In genomic region chr4:78565971-78566372, GRCh38 we compare ENCODE assay signal across 12 cellular contexts. TPM values are rescaled to one million over a fixed set of nuclear protein-coding genes. Genes with fewer than 3 reads are reported as not detected.
DNase-seq lines count a peak whose midpoint lies in the region; TF ChIP-seq lines count a peak whose summit lies in the region.
"Had no signal": no experiment of that assay in that cellular context is flagged by ENCODE, and none has a peak within 500 bp of the region (broad histone marks: within the 10 kb centered on the region; RNA-seq: fewer than 3 reads in every experiment).

No MANE protein-coding gene starts in this region.

- H3K4me3 ChIP-seq in breast epithelium (no peak overlapping the region), suprapubic skin (no peak overlapping the region)
- H3K4me3 ChIP-seq: upper lobe of left lung had no signal

- no peak for TF ChIP-seq CTCF in MCF 10A (IDR thresholded peaks at IDR 0.05; ENCODE audit: unreplicated experiment)
- no peak for TF ChIP-seq CTCF in breast epithelium (IDR thresholded peaks at IDR 0.05)
- no peak for TF ChIP-seq CTCF in suprapubic skin (IDR thresholded peaks at IDR 0.05)

- intact Hi-C loops in MCF 10A (cut with micrococcal nuclease): no loop called here
- intact Hi-C loops in breast epithelium (cut with DNase I; ENCODE audit: low total_unique reads): loop anchor here (2.0 kb wide), 1 partner anchor 71 kb away; no protein-coding TSS in a partner anchor

- H3K4me1 ChIP-seq in breast epithelium (peaks cover 0 to 3% of the 10 kb centered on the region in 2 donors), suprapubic skin (peaks cover 6% of the 10 kb centered on the region)

- CTCF ChIA-PET in MCF 10A (lab: Yijun Ruan, JAX): interaction anchor here (0.5 to 0.9 kb wide), 4 partner anchors 13 to 1790 kb away, joined by 3 to 4 read pairs (median 4); no protein-coding TSS in a partner anchor

- no peaks in the 10 kb centered on the region for H3K9me3 ChIP-seq in breast epithelium
- H3K9me3 ChIP-seq in suprapubic skin: no peaks in the 10 kb centered on the region
- H3K9me3 ChIP-seq: upper lobe of left lung had no signal

- H3K27me3 ChIP-seq in breast epithelium: no peaks in the 10 kb centered on the region
- no peaks in the 10 kb centered on the region for H3K27me3 ChIP-seq in suprapubic skin
- H3K27me3 ChIP-seq: upper lobe of left lung had no signal

- TF ChIP-seq POLR2A in breast epithelium (IDR thresholded peaks at IDR 0.05) (no peak), suprapubic skin (IDR thresholded peaks at IDR 0.05) (no peak)

- no peaks in the 10 kb centered on the region for H3K27me3 Mint-ChIP-seq in MCF 10A (ENCODE audit: insufficient read depth, unreplicated experiment)

- BruUV-seq in MCF 10A (replicated peaks; lab: Mats Ljungman, UMichigan): no TSS peak

- H3K27ac ChIP-seq in breast epithelium (peak overlapping the region in 1 of 2 donors; percentile 66), suprapubic skin (peak overlapping the region; percentile 46)

- peak overlapping the region; percentile 42 for H3K4me3 Mint-ChIP-seq in MCF 10A (ENCODE audit: unreplicated experiment)
- H3K4me3 Mint-ChIP-seq: activated T-cell treated with anti-CD3 and anti-CD28 coated beads, Interleukin-2, amount 50 U/mL, for 4 hours had no signal

- POLR2A ChIA-PET in MCF 10A (lab: Yijun Ruan, JAX): interaction anchor here (0.6 to 5.3 kb wide), 10 partner anchors 9 to 746 kb away, joined by 3 to 38 read pairs (median 3); partner anchors contain the start of genes ANXA3 and MRPL1

- H3K4me1 Mint-ChIP-seq in MCF 10A (ENCODE audit: insufficient read depth, unreplicated experiment): peaks cover 69% of the 10 kb centered on the region

- no peak for TF ChIP-seq EP300 in suprapubic skin (IDR thresholded peaks at IDR 0.05)

- H3K9me3 Mint-ChIP-seq in MCF 10A (ENCODE audit: unreplicated experiment): no peaks in the 10 kb centered on the region
- H3K9me3 Mint-ChIP-seq: activated T-cell treated with anti-CD3 and anti-CD28 coated beads, Interleukin-2, amount 50 U/mL, for 4 hours had no signal

- H3K36me3 ChIP-seq in breast epithelium (no peaks in the 10 kb centered on the region), suprapubic skin (no peaks in the 10 kb centered on the region)

- 85% methylated on average over 2 of the region's 2 CpGs for WGBS in suprapubic skin

- peak; percentile 52 for DNase-seq in MCF 10A (ENCODE audit: unreplicated experiment)
- no peak for DNase-seq in breast epithelium (ENCODE audit: low spot score in 2 of 2)
- DNase-seq in astrocyte of the hippocampus (ENCODE audit: low read depth, low spot score): peak; percentile 71
- peak; percentile 50 for DNase-seq in iPS-NIHi11 (ENCODE audit: low spot score)
- DNase-seq in suprapubic skin (ENCODE audit: low spot score in 2 of 2): no peak
- no peak for DNase-seq in D341Med (ENCODE audit: low spot score)
- no peak for DNase-seq in NCI-H2029 (lab: John Stamatoyannopoulos, UW)
- DNase-seq in NCI-H2171 (lab: John Stamatoyannopoulos, UW): no peak
- DNase-seq: activated T-cell treated with anti-CD3 and anti-CD28 coated beads, Interleukin-2, amount 50 U/mL, for 4 hours; KBM-7; NCI-H526 treated with DMSO at 0.1 percent for 48 hours; upper lobe of left lung had no signal

- H3K36me3 Mint-ChIP-seq in MCF 10A (ENCODE audit: insufficient read depth, unreplicated experiment): no peaks in the 10 kb centered on the region

- H3K27ac Mint-ChIP-seq in MCF 10A (ENCODE audit: low read depth, unreplicated experiment): peak overlapping the region; percentile 93

RNA-seq across cellular contexts. Expression of gene ANXA3, which starts 14.4 kb away (rescaled TPM):
- total RNA-seq in MCF 10A (2022): 260 and 272 TPM in 2 replicates
- 100 to 1,000 TPM in 1 of 3 donors, 10 to 100 TPM in 2; 37.6 to 170 (median 95.7) TPM for total RNA-seq in breast epithelium
- total RNA-seq in suprapubic skin: 10 to 100 TPM; 13.8 to 36.7 (median 19.8) TPM

Comparison
In these comparisons a context has a peak if more than half of its experiments do, and no peak if none do; other contexts are left out.
1. DNase-seq: peak in MCF 10A (single experiment), astrocyte of the hippocampus (single experiment) and iPS-NIHi11 (single experiment); none in breast epithelium (0 of 2), suprapubic skin (0 of 2), D341Med (single experiment), NCI-H2029 (single experiment) and NCI-H2171 (single experiment).